Comparison of ENCODE assay signal across 29 cellular contexts in genomic region chr18:26642461-26643348, GRCh38.
DNase-seq lines count a peak whose midpoint lies in the region; ATAC-seq and TF ChIP-seq lines count a peak whose summit lies in the region.
"Had no signal": no experiment of that assay in that cellular context is flagged by ENCODE, and none has a peak within 500 bp of the region (broad histone marks: within the 10 kb centered on the region; RNA-seq: fewer than 3 reads in every experiment).

No MANE protein-coding gene starts in this region.

- no peaks in the 10 kb centered on the region for H3K36me3 Mint-ChIP-seq in stimulated activated naive B cell treated with anti-CD40 and anti-IgM and Interleukin-4, amounts not matched to agents 10 μg/mL and 1 μg/mL and 100 μg/mL, for 72 hours
- H3K36me3 Mint-ChIP-seq: activated naive CD8-positive, alpha-beta T cell had no signal

- no peak for TF ChIP-seq POLR2A in body of pancreas (IDR thresholded peaks at IDR 0.05)
- no peak for TF ChIP-seq POLR2A in lower leg skin (IDR thresholded peaks at IDR 0.05)

- no peaks in the 10 kb centered on the region for H3K9me3 Mint-ChIP-seq in stimulated activated naive B cell treated with anti-CD40 and anti-IgM and Interleukin-4, amounts not matched to agents 10 μg/mL and 1 μg/mL and 100 μg/mL, for 72 hours

- no peak overlapping the region for H3K9ac ChIP-seq in OCI-LY3 (ENCODE audit: low read length)
- H3K9ac ChIP-seq: GM23248 had no signal

- peaks cover 44% of the 10 kb centered on the region for H3K4me1 ChIP-seq in OCI-LY3 (ENCODE audit: low read length)
- no peaks in the 10 kb centered on the region for H3K4me1 ChIP-seq in body of pancreas
- H3K4me1 ChIP-seq: tibial nerve had no signal

- H3K27ac Mint-ChIP-seq in stimulated activated naive B cell treated with anti-CD40 and anti-IgM and Interleukin-4, amounts not matched to agents 10 μg/mL and 1 μg/mL and 100 μg/mL, for 72 hours: no peak overlapping the region
- H3K27ac Mint-ChIP-seq: activated naive CD8-positive, alpha-beta T cell; B cell had no signal

- H3K4me3 ChIP-seq in OCI-LY3 (ENCODE audit: low read length) (peak overlapping the region; percentile 27; the same call in 1 of the 2 replicates), dorsolateral prefrontal cortex (no peak overlapping the region), body of pancreas (no peak overlapping the region), lower leg skin (ENCODE audit: low read depth, poor library complexity, severe bottlenecking) (no peak overlapping the region)
- H3K4me3 ChIP-seq: GM23248, ovary, SK-N-MC, tibial nerve had no signal

- peaks cover 11 to 19% of the 10 kb centered on the region in 2 donors for H3K27me3 Mint-ChIP-seq in stimulated activated naive B cell treated with anti-CD40 and anti-IgM and Interleukin-4, amounts not matched to agents 10 μg/mL and 1 μg/mL and 100 μg/mL, for 72 hours

- no peaks in the 10 kb centered on the region for H3K36me3 ChIP-seq in OCI-LY3 (replicated peaks; ENCODE audit: low read depth, low read length)
- no peaks in the 10 kb centered on the region for H3K36me3 ChIP-seq in body of pancreas (replicated peaks in 1 of 2; ENCODE audit: insufficient read depth in 1 of 2, low read depth in 2 of 2)
- H3K36me3 ChIP-seq: ovary, tibial nerve, WERI-Rb-1 had no signal

- no peak overlapping the region for H3K4me3 Mint-ChIP-seq in stimulated activated naive B cell treated with anti-CD40 and anti-IgM and Interleukin-4, amounts not matched to agents 10 μg/mL and 1 μg/mL and 100 μg/mL, for 72 hours
- H3K4me3 Mint-ChIP-seq: activated naive CD8-positive, alpha-beta T cell; B cell had no signal

- H2AFZ ChIP-seq in OCI-LY3 (ENCODE audit: low read depth, low read length): no peak overlapping the region
- H2AFZ ChIP-seq: GM23248 had no signal

- no peaks in the 10 kb centered on the region for H4K20me1 ChIP-seq in OCI-LY3 (ENCODE audit: insufficient read depth, low read length)

- no peak overlapping the region for H3K27ac ChIP-seq in OCI-LY3 (ENCODE audit: low read length)
- peak overlapping the region in 40 of 59 donors; percentile 2 to 83 (median 55) for H3K27ac ChIP-seq in dorsolateral prefrontal cortex
- H3K27ac ChIP-seq in body of pancreas: no peak overlapping the region
- H3K27ac ChIP-seq: GM23248, ovary, SK-N-MC, tibial nerve, WERI-Rb-1 had no signal

- H3K27me3 ChIP-seq in OCI-LY3 (ENCODE audit: low read depth, low read length) (0 out of 2 replicates have a peak, but pooled peaks cover 3% of the 10 kb centered on the region), dorsolateral prefrontal cortex (no peaks in the 10 kb centered on the region), body of pancreas (no peaks in the 10 kb centered on the region)
- H3K27me3 ChIP-seq: ovary, tibial nerve had no signal

- ATAC-seq in stimulated activated naive B cell treated with anti-CD40 and anti-IgM and Interleukin-4, amounts not matched to agents 10 μg/mL and 1 μg/mL and 100 μg/mL, for 72 hours (replicated peaks): no peak
- ATAC-seq in body of pancreas: no peak
- ATAC-seq: left colon had no signal

- intact Hi-C loops in dorsolateral prefrontal cortex (cut with DNase I): loop anchor here in 1 of 2 donors (5.0 kb wide), 1 partner anchor 90 kb away; no protein-coding TSS in a partner anchor
- intact Hi-C loops in body of pancreas (cut with DNase I): no loop called here
- intact Hi-C loops in lower leg skin (cut with DNase I; ENCODE audit: low total_unique reads): no loop called here

- H3K4me1 Mint-ChIP-seq in stimulated activated naive B cell treated with anti-CD40 and anti-IgM and Interleukin-4, amounts not matched to agents 10 μg/mL and 1 μg/mL and 100 μg/mL, for 72 hours: peaks cover 0 to 2% of the 10 kb centered on the region in 2 donors

- H3K9me3 ChIP-seq in OCI-LY3 (ENCODE audit: insufficient read depth, low read length) (no peaks in the 10 kb centered on the region), body of pancreas (no peaks in the 10 kb centered on the region)
- H3K9me3 ChIP-seq: ovary, tibial nerve had no signal

- TF ChIP-seq CTCF in OCI-LY3 (IDR thresholded peaks at IDR 0.05; ENCODE audit: low read depth, low read length) (no peak), dorsolateral prefrontal cortex (IDR thresholded peaks at IDR 0.05 in 54 of 56, conservative IDR thresholded peaks at IDR 0.05 in 2 of 56; ENCODE audit: low read depth in 1 of 56, partially characterized antibody in 56 of 56) (no peak), body of pancreas (IDR thresholded peaks at IDR 0.05) (no peak), lower leg skin (IDR thresholded peaks at IDR 0.05) (no peak)

- no peaks in the 10 kb centered on the region for H3K79me2 ChIP-seq in OCI-LY3 (ENCODE audit: low read length)

- DNase-seq in CD1c-positive myeloid dendritic cell (ENCODE audit: extremely low spot score) (peak; percentile 86), Kasumi-1 (lab: John Stamatoyannopoulos, UW) (peak; percentile 72 to 86), dorsolateral prefrontal cortex (no peak), GDM1 (lab: John Stamatoyannopoulos, UW) (no peak), body of pancreas (no peak), lower leg skin (ENCODE audit: low spot score in 2 of 2) (no peak)
- no peak for DNase-seq in stimulated activated naive B cell treated with anti-CD40 and anti-IgM and Interleukin-4, amounts not matched to agents 10 μg/mL and 1 μg/mL and 100 μg/mL, for 72 hours
- DNase-seq: activated CD4-positive, alpha-beta T cell treated with anti-CD3 and anti-CD28 coated beads for 48 hours; activated CD8-positive, alpha-beta memory T cell treated with anti-CD3 and anti-CD28 coated beads for 24 hours; activated effector memory CD4-positive, alpha-beta T cell treated with Interleukin-2 at 50 U/mL for 16 hours; activated T-cell treated with anti-CD3 and anti-CD28 coated beads, Interleukin-2, amount 50 U/mL, for 1 hour; anterior cingulate cortex; DMS153; GM23248; left colon; mesenchymal stem cell; NCI-H1436 treated with DMSO at 0.1 percent for 48 hours; NCI-H2081 treated with DMSO at 0.1 percent for 48 hours; ovary; RPMI8226; stimulated activated CD4-positive, alpha-beta T cell treated with anti-CD3 and anti-CD28 coated beads, Interleukin-15, amount 100 ng/mL, for 24 hours; stimulated activated CD4-positive, alpha-beta T cell treated with anti-CD3 and anti-CD28 coated beads, Interleukin-4, amount 100 ng/mL, for 4 hours; T-helper 2 cell; WERI-Rb-1 had no signal

- H3K4me2 ChIP-seq in OCI-LY3 (ENCODE audit: low read length): peak overlapping the region; percentile 39

- 69 to 80% methylated on average over 14 of the region's 14 CpGs for WGBS in body of pancreas, 2 donors
- 80 to 84% methylated on average over 14 of the region's 14 CpGs for WGBS in lower leg skin, 2 donors

Comparison
In these comparisons a context has a peak if more than half of its experiments do, and no peak if none do; other contexts are left out.
1. DNase-seq: peak in CD1c-positive myeloid dendritic cell (single experiment) and Kasumi-1 (2 of 2); none in dorsolateral prefrontal cortex (0 of 10), GDM1 (single experiment), stimulated activated naive B cell treated with anti-CD40 and anti-IgM and Interleukin-4, amounts not matched to agents 10 μg/mL and 1 μg/mL and 100 μg/mL, for 72 hours (single experiment), body of pancreas (0 of 4) and lower leg skin (0 of 2).
2. H3K27ac ChIP-seq: peak in dorsolateral prefrontal cortex (40 of 59); none in OCI-LY3 (single experiment) and body of pancreas (0 of 4).